In the genomic region with DNA sequence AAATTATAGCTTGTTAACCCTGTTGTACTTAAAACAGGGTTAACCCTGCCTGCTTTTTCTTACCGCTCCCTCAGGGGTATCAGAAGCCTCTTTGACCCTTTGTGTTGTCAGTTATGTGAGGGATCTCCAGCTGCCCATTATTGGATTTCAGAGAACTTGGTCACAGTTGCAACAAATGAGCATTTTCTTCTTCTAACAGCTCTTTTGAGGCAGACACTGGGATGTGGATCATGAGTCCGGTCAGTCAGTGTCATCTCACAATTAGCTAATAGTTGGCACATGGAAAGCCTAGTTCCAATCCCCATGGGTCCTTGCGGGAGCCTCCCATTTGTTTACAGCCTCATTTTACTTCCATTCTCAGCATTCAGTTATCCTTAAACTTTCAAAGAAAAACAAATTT, we compare ENCODE assay signal across 11 cellular contexts.
A peak's percentile ranks its signal among the peaks of the same experiment; 100 is the strongest.
DNase-seq lines count a peak whose midpoint lies in the region; ATAC-seq and TF ChIP-seq lines count a peak whose summit lies in the region.
"Had no signal": no experiment of that assay in that cellular context is flagged by ENCODE, and none has a peak within 500 bp of the region (broad histone marks: within the 10 kb centered on the region; RNA-seq: fewer than 3 reads in every experiment).

No MANE protein-coding gene starts in this region.

- H3K27me3 Mint-ChIP-seq in GM23338 (ENCODE audit: insufficient read depth, low read depth, poor library complexity) (no peaks in the 10 kb centered on the region), type B pancreatic cell (peaks cover 8% of the 10 kb centered on the region)

- no peak overlapping the region for H4K91ac ChIP-seq in mesenchymal stem cell (ENCODE audit: low read length)

- H3K4ac ChIP-seq in mesenchymal stem cell (ENCODE audit: low read depth in 1 of 2, low read length in 2 of 2) = peak overlapping the region in 1 of 2 experiments; percentile 63

- H3K79me2 ChIP-seq in GM23338 (replicated peaks; ENCODE audit: insufficient read depth) = no peaks in the 10 kb centered on the region
- H3K79me2 ChIP-seq in fibroblast of lung (ENCODE audit: control insufficient read depth, insufficient read depth, low read length) = no peaks in the 10 kb centered on the region
- H3K79me2 ChIP-seq in smooth muscle cell (ENCODE audit: low read depth) = no peaks in the 10 kb centered on the region

- H2AFZ ChIP-seq in GM23338 (peak overlapping the region; percentile 25; the same call in 1 of the 2 replicates), fibroblast of lung (ENCODE audit: low read length) (peak overlapping the region; percentile 60), mesenchymal stem cell (ENCODE audit: low read depth, low read length) (no peak overlapping the region), smooth muscle cell (ENCODE audit: low read depth) (peak overlapping the region; percentile 53)

- TF ChIP-seq CTCF in GM23338 (conservative IDR thresholded peaks at IDR 0.05; ENCODE audit: low read depth in 2 of 2) = no peak
- TF ChIP-seq CTCF in fibroblast of lung (conservative IDR thresholded peaks at IDR 0.05 in 1 of 2, IDR thresholded peaks at IDR 0.05 in 1 of 2; ENCODE audit: low read depth in 1 of 2, low read length in 2 of 2) = no peak
- TF ChIP-seq CTCF in smooth muscle cell (IDR thresholded peaks at IDR 0.05; ENCODE audit: borderline replicate concordance, insufficient read depth, poor library complexity, severe bottlenecking) = no peak
- TF ChIP-seq CTCF in type B pancreatic cell (conservative IDR thresholded peaks at IDR 0.05) = no peak

- no peak overlapping the region for H3K27ac Mint-ChIP-seq in GM23338
- H3K27ac Mint-ChIP-seq in type B pancreatic cell = no peak overlapping the region
- H3K27ac Mint-ChIP-seq: activated naive CD4-positive, alpha-beta T cell treated with anti-CD3 and anti-CD28 coated beads, Interleukin-2, amount 50 U/mL, for 72 hours had no signal

- DNase-seq in GM23338 (ENCODE audit: low spot score) (no peak), fibroblast of lung (ENCODE audit: low read depth in 2 of 2) (no peak), mesenchymal stem cell (no peak), smooth muscle cell (lab: John Stamatoyannopoulos, UW; ENCODE audit: unreplicated experiment) (no peak), NCI-H187 treated with DMSO at 0.1 percent for 48 hours (lab: John Stamatoyannopoulos, UW) (no peak), SW480 (ENCODE audit: low spot score) (no peak), type B pancreatic cell (ENCODE audit: extremely low spot score, unreplicated experiment) (no peak)
- DNase-seq: effector CD8-positive, alpha-beta T cell; T-helper 9 cell had no signal

- H3K36me3 ChIP-seq in GM23338 (ENCODE audit: insufficient read depth) (no peaks in the 10 kb centered on the region), fibroblast of lung (ENCODE audit: control insufficient read depth, insufficient read depth, low read length) (no peaks in the 10 kb centered on the region), mesenchymal stem cell (ENCODE audit: control insufficient read depth in 1 of 2, insufficient read depth in 2 of 2, low read depth in 1 of 2, low read length in 2 of 2) (no peaks in the 10 kb centered on the region), smooth muscle cell (ENCODE audit: low read depth) (no peaks in the 10 kb centered on the region)

- peak overlapping the region; percentile 66 for H4K8ac ChIP-seq in mesenchymal stem cell (ENCODE audit: low read length)

- H3K36me3 Mint-ChIP-seq in GM23338 (ENCODE audit: low read depth) (no peaks in the 10 kb centered on the region; the same call in 2 of the 3 replicates), type B pancreatic cell (peaks cover 3% of the 10 kb centered on the region)
- H3K36me3 Mint-ChIP-seq: activated naive CD4-positive, alpha-beta T cell treated with anti-CD3 and anti-CD28 coated beads, Interleukin-2, amount 50 U/mL, for 72 hours had no signal

- ATAC-seq in GM23338 (no peak), GM18519 (IDR thresholded peaks at IDR 0.05; ENCODE audit: low FRiP score, unreplicated experiment) (no peak)
- ATAC-seq: activated naive CD4-positive, alpha-beta T cell treated with anti-CD3 and anti-CD28 coated beads, Interleukin-2, amount 50 U/mL, for 72 hours had no signal

- H3K27ac ChIP-seq in GM23338 (ENCODE audit: low read depth) (no peak overlapping the region), fibroblast of lung (ENCODE audit: insufficient read depth, low read length) (peak overlapping the region; percentile 11), mesenchymal stem cell (ENCODE audit: low read length, poor library complexity, severe bottlenecking) (no peak overlapping the region), smooth muscle cell (ENCODE audit: low read depth) (peak overlapping the region; percentile 58)

- no peak overlapping the region for H3K4me2 ChIP-seq in GM23338
- no peak overlapping the region for H3K4me2 ChIP-seq in fibroblast of lung (ENCODE audit: extremely low read depth, insufficient read depth, low read length)
- H3K4me2 ChIP-seq in mesenchymal stem cell (ENCODE audit: low read length, poor library complexity, severe bottlenecking) = no peak overlapping the region
- H3K4me2 ChIP-seq in smooth muscle cell = peak overlapping the region; percentile 30

- H2BK12ac ChIP-seq in mesenchymal stem cell (ENCODE audit: low read length in 2 of 2) = peak overlapping the region in 1 of 2 experiments; percentile 10

- H3K4me1 ChIP-seq in GM23338 (ENCODE audit: insufficient read depth) = no peaks in the 10 kb centered on the region
- peaks cover 5% of the 10 kb centered on the region for H3K4me1 ChIP-seq in fibroblast of lung (ENCODE audit: control insufficient read depth, extremely low read depth, insufficient read depth, low read length)
- H3K4me1 ChIP-seq in mesenchymal stem cell (ENCODE audit: control insufficient read depth, insufficient read depth, low read depth, low read length) = no peaks in the 10 kb centered on the region
- H3K4me1 ChIP-seq in smooth muscle cell (ENCODE audit: low read depth) = peaks cover 11% of the 10 kb centered on the region

- H2AK5ac ChIP-seq in mesenchymal stem cell (ENCODE audit: low read length, severe bottlenecking) = no peak overlapping the region

- H3K9me3 ChIP-seq in fibroblast of lung (ENCODE audit: control insufficient read depth, insufficient read depth, low read depth, low read length) = no peaks in the 10 kb centered on the region
- H3K9me3 ChIP-seq in mesenchymal stem cell (ENCODE audit: control insufficient read depth, low read length) = no peaks in the 10 kb centered on the region
- H3K9me3 ChIP-seq in smooth muscle cell (replicated peaks; ENCODE audit: low read depth) = no peaks in the 10 kb centered on the region

- H3K23ac ChIP-seq in mesenchymal stem cell (ENCODE audit: low read length in 2 of 2) = no peak overlapping the region

- H3K14ac ChIP-seq in mesenchymal stem cell (ENCODE audit: low read length in 2 of 2) = no peak overlapping the region

- H3K9me2 ChIP-seq in GM23338 (ENCODE audit: insufficient read depth) = no peaks in the 10 kb centered on the region; the same call in 1 of the 2 replicates

- peaks cover 7% of the 10 kb centered on the region; the same call in 2 of the 3 replicates for H3K9me3 Mint-ChIP-seq in GM23338
- peaks cover 13% of the 10 kb centered on the region for H3K9me3 Mint-ChIP-seq in type B pancreatic cell

- peaks cover 2% of the 10 kb centered on the region for H3K79me1 ChIP-seq in mesenchymal stem cell (replicated peaks; ENCODE audit: low read length, poor library complexity, severe bottlenecking)

- H3K4me3 ChIP-seq in GM23338 = no peak overlapping the region
- no peak overlapping the region for H3K4me3 ChIP-seq in fibroblast of lung (replicated peaks in 1 of 4; ENCODE audit: control extremely low read depth in 1 of 4, insufficient read depth in 1 of 4, low read depth in 3 of 4, low read length in 4 of 4)
- H3K4me3 ChIP-seq in mesenchymal stem cell (ENCODE audit: insufficient read depth in 1 of 2, low read depth in 1 of 2, low read length in 2 of 2) = peak overlapping the region in 1 of 2 experiments; percentile 15
- no peak overlapping the region for H3K4me3 ChIP-seq in smooth muscle cell

- peak overlapping the region; percentile 14 to 66 for H3K18ac ChIP-seq in mesenchymal stem cell (ENCODE audit: low read depth in 1 of 2, low read length in 2 of 2)

- H3K4me3 Mint-ChIP-seq in GM23338 (no peak overlapping the region), type B pancreatic cell (no peak overlapping the region)

- no peak overlapping the region for H2BK15ac ChIP-seq in mesenchymal stem cell (ENCODE audit: low read depth, poor library complexity, severe bottlenecking)

- no peaks in the 10 kb centered on the region for H4K20me1 ChIP-seq in GM23338 (replicated peaks; ENCODE audit: insufficient read depth)
- no peaks in the 10 kb centered on the region for H4K20me1 ChIP-seq in fibroblast of lung (ENCODE audit: control insufficient read depth, extremely low read depth, insufficient read depth, low read length)
- no peaks in the 10 kb centered on the region for H4K20me1 ChIP-seq in smooth muscle cell (ENCODE audit: low read depth)

- H3K4me1 Mint-ChIP-seq in GM23338 = peaks cover 8% of the 10 kb centered on the region; the same call in 2 of the 3 replicates
- peaks cover 14% of the 10 kb centered on the region for H3K4me1 Mint-ChIP-seq in type B pancreatic cell (ENCODE audit: unreplicated experiment)

- whole genome bisulfite sequencing in mesenchymal stem cell = 88% methylated on average over 3 of the region's 3 CpGs
- 74% methylated on average over 3 of the region's 3 CpGs for WGBS in smooth muscle cell (ENCODE audit: low lambda C conversion rate)

- H3K9ac ChIP-seq in fibroblast of lung (ENCODE audit: insufficient read depth, low read length) (no peak overlapping the region), mesenchymal stem cell (ENCODE audit: low read length) (peak overlapping the region; percentile 71), smooth muscle cell (ENCODE audit: low read depth) (no peak overlapping the region)

- H3K27me3 ChIP-seq in GM23338 (ENCODE audit: insufficient read depth) (no peaks in the 10 kb centered on the region), fibroblast of lung (ENCODE audit: control insufficient read depth, insufficient read depth, low read length) (no peaks in the 10 kb centered on the region), mesenchymal stem cell (ENCODE audit: control insufficient read depth in 1 of 2, insufficient read depth in 1 of 2, low read length in 2 of 2) (no peaks in the 10 kb centered on the region), smooth muscle cell (ENCODE audit: low read depth) (no peaks in the 10 kb centered on the region)

- no peak overlapping the region for H2BK120ac ChIP-seq in mesenchymal stem cell (ENCODE audit: low read depth, low read length)

- H3F3A ChIP-seq in GM23338 (replicated peaks; ENCODE audit: low read depth) = no peaks in the 10 kb centered on the region
- no peaks in the 10 kb centered on the region for H3F3A ChIP-seq in smooth muscle cell (ENCODE audit: low read depth)

- no peak overlapping the region for H2BK5ac ChIP-seq in mesenchymal stem cell (ENCODE audit: low read depth, low read length, poor library complexity, severe bottlenecking)

TF ChIP-seq in GM23338, 12 proteins besides CTCF, POLR2A, EP300 and RAD21 (continues in another document):
- no peak for TF ChIP-seq ZNF331 (CRISPR knock-in tag; IDR thresholded peaks at IDR 0.05; ENCODE audit: low read depth)

Comparison
In these comparisons a context has a peak if more than half of its experiments do, and no peak if none do; other contexts are left out.
1. H3K27ac ChIP-seq: peak in fibroblast of lung (single experiment) and smooth muscle cell (single experiment); none in GM23338 (single experiment) and mesenchymal stem cell (single experiment).